In genomic region chr21:37281579-37281978, GRCh38 we compare ENCODE assay signal across 1 cellular context.
TF ChIP-seq lines count a peak whose summit lies in the region.

No MANE protein-coding gene starts in this region.

TF ChIP-seq in H1, 55 proteins besides CTCF, POLR2A, EP300 and RAD21:
- TF ChIP-seq RBBP5 (IDR thresholded peaks at IDR 0.05; ENCODE audit: borderline replicate concordance, low read depth, low read length) (no peak), YY1 (IDR thresholded peaks at IDR 0.05; ENCODE audit: low read depth, low read length) (no peak), SUZ12 (IDR thresholded peaks at IDR 0.05; ENCODE audit: low read length) (no peak), KDM1A (IDR thresholded peaks at IDR 0.05; ENCODE audit: borderline replicate concordance, low read length) (no peak), POU5F1 (IDR thresholded peaks at IDR 0.05; ENCODE audit: low read depth, low read length) (no peak), SRF (IDR thresholded peaks at IDR 0.05; ENCODE audit: low read depth, low read length) (no peak), RXRA (IDR thresholded peaks at IDR 0.05; ENCODE audit: insufficient read depth, low read depth, low read length) (no peak), POLR2AphosphoS5 (IDR thresholded peaks at IDR 0.05; ENCODE audit: low read depth, low read length) (no peak), RFX5 (IDR thresholded peaks at IDR 0.05; ENCODE audit: borderline replicate concordance, low read depth, low read length) (no peak), USF2 (IDR thresholded peaks at IDR 0.05; ENCODE audit: low read length) (no peak), BACH1 (IDR thresholded peaks at IDR 0.05; ENCODE audit: low read length) (no peak), CEBPB (IDR thresholded peaks at IDR 0.05; ENCODE audit: low read depth, low read length) (no peak), SP2 (IDR thresholded peaks at IDR 0.05; ENCODE audit: low read length) (no peak), HDAC6 (IDR thresholded peaks at IDR 0.05; ENCODE audit: low read depth, low read length) (no peak), BRCA1 (IDR thresholded peaks at IDR 0.05; ENCODE audit: low read depth, low read length) (no peak), CHD1 (IDR thresholded peaks at IDR 0.05; ENCODE audit: low read depth, low read length) (no peak), TBP (IDR thresholded peaks at IDR 0.05; ENCODE audit: low read depth, low read length) (no peak)
- TF ChIP-seq, protein P1, sequence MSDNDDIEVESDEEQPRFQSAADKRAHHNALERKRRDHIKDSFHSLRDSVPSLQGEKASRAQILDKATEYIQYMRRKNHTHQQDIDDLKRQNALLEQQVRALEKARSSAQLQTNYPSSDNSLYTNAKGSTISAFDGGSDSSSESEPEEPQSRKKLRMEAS (IDR thresholded peaks at IDR 0.05) = no peak
- TF ChIP-seq, protein P2, sequence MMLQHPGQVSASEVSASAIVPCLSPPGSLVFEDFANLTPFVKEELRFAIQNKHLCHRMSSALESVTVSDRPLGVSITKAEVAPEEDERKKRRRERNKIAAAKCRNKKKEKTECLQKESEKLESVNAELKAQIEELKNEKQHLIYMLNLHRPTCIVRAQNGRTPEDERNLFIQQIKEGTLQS (IDR thresholded peaks at IDR 0.05; ENCODE audit: insufficient read depth, low read depth, low read length) = no peak
